In genomic region chr17:45338023-45338781, GRCh38 we compare ENCODE assay signal across 18 cellular contexts. TPM values are rescaled to one million over a fixed set of nuclear protein-coding genes. Genes with fewer than 3 reads are reported as not detected.
DNase-seq lines count a peak whose midpoint lies in the region; ATAC-seq and TF ChIP-seq lines count a peak whose summit lies in the region.
"Had no signal": no experiment of that assay in that cellular context is flagged by ENCODE, and none has a peak within 500 bp of the region (broad histone marks: within the 10 kb centered on the region; RNA-seq: fewer than 3 reads in every experiment).

No MANE protein-coding gene starts in this region.

- TF ChIP-seq POLR2A in uterus (IDR thresholded peaks at IDR 0.05) = no peak

- no peak overlapping the region for H3K4me3 Mint-ChIP-seq in neural crest cell
- no peak overlapping the region for H3K4me3 Mint-ChIP-seq in stimulated activated memory B cell treated with anti-CD40 and anti-IgM and Interleukin-4, amounts not matched to agents 10 μg/mL and 1 μg/mL and 100 μg/mL, for 72 hours
- H3K4me3 Mint-ChIP-seq: activated T-cell treated with anti-CD3 and anti-CD28 coated beads, Interleukin-2, amount 50 U/mL, for 24 hours; CD8-positive, alpha-beta memory T cell; stimulated activated naive B cell treated with anti-CD40 and anti-IgM and Interleukin-4, amounts not matched to agents 10 μg/mL and 1 μg/mL and 100 μg/mL, for 72 hours had no signal

- H3K9me3 ChIP-seq in uterus = no peaks in the 10 kb centered on the region
- H3K9me3 ChIP-seq: colonic mucosa had no signal

- H3K27me3 Mint-ChIP-seq in neural crest cell (ENCODE audit: low read depth) = peaks cover 2% of the 10 kb centered on the region
- H3K27me3 Mint-ChIP-seq in stimulated activated memory B cell treated with anti-CD40 and anti-IgM and Interleukin-4, amounts not matched to agents 10 μg/mL and 1 μg/mL and 100 μg/mL, for 72 hours = no peaks in the 10 kb centered on the region
- H3K27me3 Mint-ChIP-seq: activated T-cell treated with anti-CD3 and anti-CD28 coated beads, Interleukin-2, amount 50 U/mL, for 24 hours; stimulated activated naive B cell treated with anti-CD40 and anti-IgM and Interleukin-4, amounts not matched to agents 10 μg/mL and 1 μg/mL and 100 μg/mL, for 72 hours had no signal

- no peaks in the 10 kb centered on the region for H3K27me3 ChIP-seq in uterus
- H3K27me3 ChIP-seq: colonic mucosa had no signal

- no peak overlapping the region for H3K4me3 ChIP-seq in uterus
- H3K4me3 ChIP-seq: colonic mucosa, K562 had no signal

- peak overlapping the region; percentile 50 to 81 for H3K27ac ChIP-seq in uterus
- H3K27ac ChIP-seq: colonic mucosa had no signal

- TF ChIP-seq CTCF in neural crest cell (conservative IDR thresholded peaks at IDR 0.05) (no peak), uterus (IDR thresholded peaks at IDR 0.05) (no peak)

- H3K4me1 ChIP-seq in uterus = no peaks in the 10 kb centered on the region
- H3K4me1 ChIP-seq: colonic mucosa had no signal

- H3K4me1 Mint-ChIP-seq in neural crest cell = peaks cover 8% of the 10 kb centered on the region
- peaks cover 33% of the 10 kb centered on the region for H3K4me1 Mint-ChIP-seq in stimulated activated memory B cell treated with anti-CD40 and anti-IgM and Interleukin-4, amounts not matched to agents 10 μg/mL and 1 μg/mL and 100 μg/mL, for 72 hours
- H3K4me1 Mint-ChIP-seq: CD8-positive, alpha-beta memory T cell had no signal

- intact Hi-C loops in Right ventricle myocardium inferior (cut with DNase I) = no loop called here
- intact Hi-C loops in uterus (cut with DNase I; ENCODE audit: low total_unique reads) = no loop called here

- no peaks in the 10 kb centered on the region for H3K36me3 ChIP-seq in uterus
- H3K36me3 ChIP-seq: colonic mucosa had no signal

- DNase-seq in activated CD8-positive, alpha-beta memory T cell treated with anti-CD3 and anti-CD28 coated beads, Interleukin-2, amount 50 U/mL, for 48 hours = peak; percentile 34
- DNase-seq in activated CD8-positive, alpha-beta memory T cell treated with anti-CD3 and anti-CD28 coated beads, Interleukin-2, amount 50 U/mL, for 4 hours = no peak
- DNase-seq in Right ventricle myocardium inferior (ENCODE audit: missing footprints) (no peak), neural crest cell (ENCODE audit: low read depth, low spot score) (no peak), uterus (peak in 1 of 2 donors; percentile 28), activated gamma-delta T cell treated with Interleukin-2 at 50 U/mL for 16 hours (no peak), EL (no peak)
- DNase-seq: activated T-cell treated with anti-CD3 and anti-CD28 coated beads, Interleukin-2, amount 50 U/mL, for 24 hours; CD8-positive, alpha-beta memory T cell; colonic mucosa; foreskin fibroblast; NCI-H1417; NCI-H446 treated with DMSO at 0.1 percent for 48 hours; PC-3; stimulated activated CD4-positive, alpha-beta T cell treated with anti-CD3 and anti-CD28 coated beads, Interleukin-4, amount 100 ng/mL, for 4 hours; stimulated activated naive B cell treated with anti-CD40 and anti-IgM and Interleukin-4, amounts not matched to agents 10 μg/mL and 1 μg/mL and 100 μg/mL, for 72 hours had no signal

- H3K27ac Mint-ChIP-seq in neural crest cell (ENCODE audit: unreplicated experiment) = peak overlapping the region; percentile 57
- H3K27ac Mint-ChIP-seq in stimulated activated memory B cell treated with anti-CD40 and anti-IgM and Interleukin-4, amounts not matched to agents 10 μg/mL and 1 μg/mL and 100 μg/mL, for 72 hours = no peak overlapping the region
- H3K27ac Mint-ChIP-seq: activated T-cell treated with anti-CD3 and anti-CD28 coated beads, Interleukin-2, amount 50 U/mL, for 24 hours; CD8-positive, alpha-beta memory T cell; stimulated activated naive B cell treated with anti-CD40 and anti-IgM and Interleukin-4, amounts not matched to agents 10 μg/mL and 1 μg/mL and 100 μg/mL, for 72 hours had no signal

- no peaks in the 10 kb centered on the region for H3K9me3 Mint-ChIP-seq in neural crest cell
- no peaks in the 10 kb centered on the region for H3K9me3 Mint-ChIP-seq in stimulated activated memory B cell treated with anti-CD40 and anti-IgM and Interleukin-4, amounts not matched to agents 10 μg/mL and 1 μg/mL and 100 μg/mL, for 72 hours
- H3K9me3 Mint-ChIP-seq: activated T-cell treated with anti-CD3 and anti-CD28 coated beads, Interleukin-2, amount 50 U/mL, for 24 hours; CD8-positive, alpha-beta memory T cell had no signal

- peak; percentile 52 for ATAC-seq in Right ventricle myocardium inferior
- ATAC-seq in stimulated activated memory B cell treated with anti-CD40 and anti-IgM and Interleukin-4, amounts not matched to agents 10 μg/mL and 1 μg/mL and 100 μg/mL, for 72 hours = no peak
- ATAC-seq: K562; PC-3; stimulated activated naive B cell treated with anti-CD40 and anti-IgM and Interleukin-4, amounts not matched to agents 10 μg/mL and 1 μg/mL and 100 μg/mL, for 72 hours had no signal

- no peaks in the 10 kb centered on the region for H3K36me3 Mint-ChIP-seq in neural crest cell (ENCODE audit: low read depth)
- no peaks in the 10 kb centered on the region for H3K36me3 Mint-ChIP-seq in stimulated activated memory B cell treated with anti-CD40 and anti-IgM and Interleukin-4, amounts not matched to agents 10 μg/mL and 1 μg/mL and 100 μg/mL, for 72 hours
- H3K36me3 Mint-ChIP-seq: CD8-positive, alpha-beta memory T cell; stimulated activated naive B cell treated with anti-CD40 and anti-IgM and Interleukin-4, amounts not matched to agents 10 μg/mL and 1 μg/mL and 100 μg/mL, for 72 hours had no signal

RNA-seq across cellular contexts. Expression of gene MAP3K14, which starts 21.4 kb away (rescaled TPM):
- total RNA-seq in Right ventricle myocardium inferior (14.4 TPM), neural crest cell (9.6 and 11.5 TPM in 2 replicates), uterus (10 to 100 TPM in 1 of 4 donors, 1 to 10 TPM in 3; 1.0 to 22.1 (median 4.9) TPM)
